In the genomic region with DNA sequence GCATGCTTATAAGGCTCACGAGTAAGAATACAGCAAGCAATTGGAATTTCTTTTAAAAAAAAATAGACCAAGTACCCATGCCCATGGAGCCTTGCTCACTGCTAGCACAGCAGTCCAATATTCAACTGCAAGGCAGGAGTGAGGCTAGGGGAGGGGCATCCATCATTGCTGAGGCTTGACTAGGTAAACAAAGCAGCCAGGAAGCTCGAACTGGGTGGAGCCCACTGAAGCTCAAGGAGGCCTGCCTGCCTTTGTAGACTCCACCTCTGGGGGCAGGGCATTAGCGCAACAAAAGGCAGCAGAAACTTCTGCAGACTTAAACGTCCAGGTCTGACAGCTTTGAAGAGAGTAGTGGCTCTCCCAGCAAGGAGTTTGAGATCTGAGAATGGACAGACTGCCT, we compare ENCODE assay signal across 7 cellular contexts.
DNase-seq lines count a peak whose midpoint lies in the region; ATAC-seq and TF ChIP-seq lines count a peak whose summit lies in the region.
"Not testable (repeated sequence)": the region's sequence is repeated elsewhere in the genome, so short reads cannot be mapped to it uniquely, and the experiment has no call there.

No MANE protein-coding gene starts in this region.

- not testable (repeated sequence) for H3K4me3 Mint-ChIP-seq in Caco-2 (ENCODE audit: unreplicated experiment); GM23338; MCF 10A (ENCODE audit: unreplicated experiment)

- ATAC-seq in GM23338, PC-3: not testable (repeated sequence)

- not testable (repeated sequence) for H2AFZ ChIP-seq in GM23338; PC-3 (ENCODE audit: low read length)

- not testable (repeated sequence) for H3K4me1 Mint-ChIP-seq in Caco-2 (ENCODE audit: low read depth, unreplicated experiment); GM23338; MCF 10A (ENCODE audit: insufficient read depth, unreplicated experiment)

- not testable (repeated sequence) for H3K27me3 ChIP-seq in Caco-2 (replicated peaks; ENCODE audit: control insufficient read depth, insufficient read depth, low read length); GM23338 (ENCODE audit: insufficient read depth); PC-3 (ENCODE audit: low read length)

- H3K79me2 ChIP-seq in GM23338 (replicated peaks; ENCODE audit: insufficient read depth); PC-3 (ENCODE audit: low read length): not testable (repeated sequence)

- not testable (repeated sequence) for H3K9me2 ChIP-seq in GM23338 (ENCODE audit: insufficient read depth); PC-3 (replicated peaks; ENCODE audit: low read length)

- not testable (repeated sequence) for BruUV-seq in Caco-2 (replicated peaks; lab: Mats Ljungman, UMichigan); PC-3 (replicated peaks; lab: Mats Ljungman, UMichigan); MCF 10A (replicated peaks; lab: Mats Ljungman, UMichigan)

- H3K27me3 Mint-ChIP-seq in Caco-2 (ENCODE audit: insufficient read depth, unreplicated experiment); GM23338 (ENCODE audit: insufficient read depth, low read depth, poor library complexity): not testable (repeated sequence)
- H3K27me3 Mint-ChIP-seq in MCF 10A (ENCODE audit: insufficient read depth, unreplicated experiment), result peaks cover 57% of the 10 kb centered on the region

- TF ChIP-seq CTCF in Caco-2 (IDR thresholded peaks at IDR 0.05; ENCODE audit: insufficient read depth in 1 of 2, low read depth in 1 of 2, low read length in 1 of 2, severe bottlenecking in 1 of 2, unreplicated experiment in 1 of 2); GM23338 (conservative IDR thresholded peaks at IDR 0.05; ENCODE audit: low read depth in 2 of 2); PC-3 (conservative IDR thresholded peaks at IDR 0.05; ENCODE audit: low read depth, low read length); MCF 10A (IDR thresholded peaks at IDR 0.05; ENCODE audit: unreplicated experiment): not testable (repeated sequence)

- intact Hi-C loops in Caco-2 (cut with micrococcal nuclease; ENCODE audit: unreplicated experiment); PC-3 (cut with micrococcal nuclease); MCF 10A (cut with micrococcal nuclease): not testable (repeated sequence)

- not testable (repeated sequence) for H3K36me3 Mint-ChIP-seq in Caco-2 (ENCODE audit: insufficient read depth, unreplicated experiment); GM23338 (ENCODE audit: low read depth); MCF 10A (ENCODE audit: insufficient read depth, unreplicated experiment)

- H3K27ac Mint-ChIP-seq in Caco-2 (ENCODE audit: unreplicated experiment); GM23338; MCF 10A (ENCODE audit: low read depth, unreplicated experiment): not testable (repeated sequence)

- H3K9me3 ChIP-seq in Caco-2; PC-3 (ENCODE audit: low read length): not testable (repeated sequence)

- not testable (repeated sequence) for H3F3A ChIP-seq in GM23338 (replicated peaks; ENCODE audit: low read depth); PC-3 (ENCODE audit: low read length, unreplicated experiment)

- peak; percentile 61 to 77 for DNase-seq in Caco-2
- peak; percentile 8 for DNase-seq in GM23338 (ENCODE audit: low spot score)
- peak; percentile 33 for DNase-seq in LoVo (ENCODE audit: low spot score)
- DNase-seq in NCI-H460 (ENCODE audit: extremely low read depth, low read depth), result peak; percentile 8
- peak; percentile 26 for DNase-seq in PC-3
- peak; percentile 12 for DNase-seq in MCF 10A (ENCODE audit: unreplicated experiment)
- DNase-seq in left kidney (ENCODE audit: low read depth, low spot score), result peak; percentile 47

- POLR2A ChIA-PET in Caco-2 (lab: Charles Lee); PC-3 (lab: Charles Lee; ENCODE audit: unreplicated experiment); MCF 10A (lab: Yijun Ruan, JAX): not testable (repeated sequence)

- H3K9ac ChIP-seq in PC-3 (ENCODE audit: low read length), result not testable (repeated sequence)

- not testable (repeated sequence) for H3K9me3 Mint-ChIP-seq in Caco-2 (ENCODE audit: unreplicated experiment); GM23338; MCF 10A (ENCODE audit: unreplicated experiment)

- not testable (repeated sequence) for H4K20me1 ChIP-seq in GM23338 (replicated peaks; ENCODE audit: insufficient read depth); PC-3 (ENCODE audit: low read length)

- CTCF ChIA-PET in Caco-2 (lab: Charles Lee), result interaction anchor here (0.6 kb wide), 1 partner anchor 74 kb away, joined by 5 read pairs; no protein-coding TSS in a partner anchor
- CTCF ChIA-PET in PC-3 (lab: Charles Lee), result interaction anchor here (0.6 to 0.7 kb wide), 2 partner anchors 315 to 984 kb away, joined by 3 to 4 read pairs; no protein-coding TSS in a partner anchor
- CTCF ChIA-PET in MCF 10A (lab: Yijun Ruan, JAX), result not testable (repeated sequence)

- not testable (repeated sequence) for H3K4me1 ChIP-seq in Caco-2; GM23338 (ENCODE audit: insufficient read depth); PC-3 (ENCODE audit: insufficient read depth, low read length)

- not testable (repeated sequence) for H3K4me2 ChIP-seq in GM23338; PC-3 (ENCODE audit: low read length)

- not testable (repeated sequence) for H3K27ac ChIP-seq in GM23338 (ENCODE audit: low read depth); PC-3 (ENCODE audit: low read length)

- H3K36me3 ChIP-seq in Caco-2 (ENCODE audit: control insufficient read depth, insufficient read depth, low read length); GM23338 (ENCODE audit: insufficient read depth); PC-3 (ENCODE audit: low read depth, low read length): not testable (repeated sequence)

- H3K4me3 ChIP-seq in Caco-2 (ENCODE audit: low read depth, low read length); GM23338; PC-3 (ENCODE audit: low read length): not testable (repeated sequence)

Comparison
In these comparisons a context has a peak if more than half of its experiments do, and no peak if none do; other contexts are left out.
1. DNase-seq: peak in every context shown above with its lines; median percentile 69 in Caco-2; 47 in left kidney; 33 in LoVo; 26 in PC-3; 12 in MCF 10A; 8 in GM23338; 8 in NCI-H460.